In the genomic region with DNA sequence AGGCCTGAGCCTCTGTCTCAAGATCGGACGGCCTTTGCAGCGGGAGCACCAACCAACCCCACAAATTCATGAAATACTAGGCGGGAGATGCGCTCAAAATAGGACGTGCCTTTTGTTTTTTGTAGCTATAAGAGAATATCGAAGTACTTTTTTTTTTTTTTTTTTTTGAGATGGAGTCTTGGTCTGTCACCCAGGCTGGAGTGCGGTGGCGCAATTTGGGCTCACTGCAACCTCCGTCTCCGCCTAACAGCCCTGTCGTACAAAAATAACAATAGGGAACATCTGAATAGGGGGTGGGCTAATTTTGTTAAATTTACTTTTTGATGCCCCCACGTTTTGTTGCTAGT, we compare ENCODE assay signal across 8 cellular contexts. TPM values are rescaled to one million over a fixed set of nuclear protein-coding genes. Genes with fewer than 3 reads are reported as not detected.
A peak's percentile ranks its signal among the peaks of the same experiment; 100 is the strongest.
DNase-seq lines count a peak whose midpoint lies in the region; ATAC-seq and TF ChIP-seq lines count a peak whose summit lies in the region.

No MANE protein-coding gene starts in this region.

- H3K27ac Mint-ChIP-seq in activated naive CD4-positive, alpha-beta T cell treated with anti-CD3 and anti-CD28 coated beads, Interleukin-2, amount 50 U/mL, for 24 hours, result peak overlapping the region; percentile 23
- H3K27ac Mint-ChIP-seq in progenitor cell of endocrine pancreas, result peak overlapping the region; percentile 71

- H3K4me3 ChIP-seq in NT2/D1 (ENCODE audit: insufficient read length, low read depth) (peak overlapping the region; percentile 28), epithelial cell of esophagus (ENCODE audit: low read length) (peak overlapping the region; percentile 38)

- H3K36me3 Mint-ChIP-seq in activated naive CD4-positive, alpha-beta T cell treated with anti-CD3 and anti-CD28 coated beads, Interleukin-2, amount 50 U/mL, for 24 hours, result peaks cover 5% of the 10 kb centered on the region
- no peaks in the 10 kb centered on the region for H3K36me3 Mint-ChIP-seq in progenitor cell of endocrine pancreas (ENCODE audit: insufficient read depth)

- H3K27me3 Mint-ChIP-seq in activated naive CD4-positive, alpha-beta T cell treated with anti-CD3 and anti-CD28 coated beads, Interleukin-2, amount 50 U/mL, for 24 hours, result peaks cover 6% of the 10 kb centered on the region
- peaks cover 69% of the 10 kb centered on the region for H3K27me3 Mint-ChIP-seq in progenitor cell of endocrine pancreas

- peak overlapping the region; percentile 88 for H3K4me3 Mint-ChIP-seq in activated naive CD4-positive, alpha-beta T cell treated with anti-CD3 and anti-CD28 coated beads, Interleukin-2, amount 50 U/mL, for 24 hours
- peak overlapping the region; percentile 70 for H3K4me3 Mint-ChIP-seq in progenitor cell of endocrine pancreas (ENCODE audit: low read depth)

- peaks cover 25% of the 10 kb centered on the region for H3K4me1 Mint-ChIP-seq in activated naive CD4-positive, alpha-beta T cell treated with anti-CD3 and anti-CD28 coated beads, Interleukin-2, amount 50 U/mL, for 24 hours
- peaks cover 15% of the 10 kb centered on the region for H3K4me1 Mint-ChIP-seq in progenitor cell of endocrine pancreas (ENCODE audit: low read depth)

- peaks cover 12% of the 10 kb centered on the region; the same call in 1 of the 2 replicates for H3K9me3 ChIP-seq in NT2/D1 (ENCODE audit: insufficient read depth, low read length)

- H3K36me3 ChIP-seq in NT2/D1 (ENCODE audit: insufficient read depth, insufficient read length, low read length), result peaks cover 3% of the 10 kb centered on the region

- H3K9ac ChIP-seq in NT2/D1 (ENCODE audit: insufficient read length, low read depth), result peak overlapping the region; percentile 68

- DNase-seq in activated naive CD4-positive, alpha-beta T cell treated with Interleukin-2 at 50 U/mL for 16 hours, result no peak
- DNase-seq in NT2/D1 (ENCODE audit: low read depth, low spot score), result no peak
- no peak for DNase-seq in epithelial cell of esophagus (ENCODE audit: low read depth)
- no peak for DNase-seq in progenitor cell of endocrine pancreas (ENCODE audit: low spot score, unreplicated experiment)
- DNase-seq in DMS79 (lab: John Stamatoyannopoulos, UW), result no peak
- DNase-seq in activated CD4-positive, alpha-beta T cell treated with anti-CD3 and anti-CD28 coated beads for 1 hour, result no peak

- no peaks in the 10 kb centered on the region for H3K27me3 ChIP-seq in NT2/D1 (ENCODE audit: insufficient read depth, insufficient read length)

- TF ChIP-seq CTCF in epithelial cell of esophagus (IDR thresholded peaks at IDR 0.05; ENCODE audit: insufficient read depth, low read depth, low read length, missing control alignments), result no peak
- peak; percentile 10 for TF ChIP-seq CTCF in progenitor cell of endocrine pancreas (IDR thresholded peaks at IDR 0.05; ENCODE audit: unreplicated experiment)

- ATAC-seq in GM21737 (IDR thresholded peaks at IDR 0.05; ENCODE audit: unreplicated experiment), result no peak

- H3K4me1 ChIP-seq in NT2/D1 (ENCODE audit: insufficient read depth, insufficient read length), result peaks cover 4% of the 10 kb centered on the region

- H3K9me3 Mint-ChIP-seq in activated naive CD4-positive, alpha-beta T cell treated with anti-CD3 and anti-CD28 coated beads, Interleukin-2, amount 50 U/mL, for 24 hours, result no peaks in the 10 kb centered on the region
- H3K9me3 Mint-ChIP-seq in progenitor cell of endocrine pancreas (ENCODE audit: low read depth), result no peaks in the 10 kb centered on the region

RNA-seq across cellular contexts. Expression of a gene that starts 5.9 kb away (rescaled TPM):
- 31.9 and 37.1 TPM in 2 replicates for total RNA-seq in progenitor cell of endocrine pancreas

RNA-seq across cellular contexts. Expression of a gene that starts 44.7 kb away (rescaled TPM):
- total RNA-seq in progenitor cell of endocrine pancreas, result 68.4 and 69.7 TPM in 2 replicates
